ENCODE assay signal across 1 cellular context in the genomic region with DNA sequence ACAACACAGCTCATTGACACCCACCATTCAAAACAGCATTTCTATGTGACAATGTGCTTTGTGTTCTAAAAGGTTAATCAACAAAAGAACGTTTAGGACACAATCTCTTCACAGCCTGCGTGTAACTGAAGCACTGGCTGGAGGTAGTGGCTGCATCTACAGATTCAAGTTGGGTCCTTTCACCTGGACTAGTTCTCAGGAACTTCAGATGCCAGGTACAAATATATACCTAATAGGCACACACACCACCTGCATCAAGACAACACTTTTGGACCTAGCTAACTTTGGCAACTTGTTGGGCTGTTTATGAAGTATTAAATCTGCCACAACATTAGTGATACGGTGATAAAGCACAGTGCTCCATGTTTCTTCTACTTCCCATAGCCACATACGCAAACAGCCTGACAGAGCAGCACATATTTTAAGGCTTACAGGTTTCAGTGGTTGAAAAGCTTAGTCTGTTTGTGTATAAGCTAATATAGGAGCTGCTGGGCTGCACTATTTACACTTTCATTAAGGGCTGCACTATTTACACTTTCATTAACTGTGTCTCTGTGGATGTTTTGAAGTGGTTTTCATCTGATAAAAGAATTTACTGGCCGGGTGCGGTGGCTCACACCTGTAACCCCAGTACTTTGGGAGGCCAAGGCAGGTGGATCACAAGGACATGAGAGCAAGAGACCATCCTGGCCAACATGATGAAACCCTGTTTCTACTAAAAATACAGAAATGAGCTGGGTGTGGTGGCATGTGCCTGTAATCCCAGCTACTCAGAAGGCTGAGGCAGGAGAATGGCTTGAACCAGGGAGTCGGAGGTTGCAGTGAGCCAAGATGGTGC.
TF ChIP-seq lines count a peak whose summit lies in the region.

No MANE protein-coding gene starts in this region.

TF ChIP-seq in HCT116, 20 proteins besides CTCF, POLR2A, EP300 and RAD21 (continued from another document):
- TF ChIP-seq, protein P1, sequence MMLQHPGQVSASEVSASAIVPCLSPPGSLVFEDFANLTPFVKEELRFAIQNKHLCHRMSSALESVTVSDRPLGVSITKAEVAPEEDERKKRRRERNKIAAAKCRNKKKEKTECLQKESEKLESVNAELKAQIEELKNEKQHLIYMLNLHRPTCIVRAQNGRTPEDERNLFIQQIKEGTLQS (IDR thresholded peaks at IDR 0.05): no peak
